In the genomic region with DNA sequence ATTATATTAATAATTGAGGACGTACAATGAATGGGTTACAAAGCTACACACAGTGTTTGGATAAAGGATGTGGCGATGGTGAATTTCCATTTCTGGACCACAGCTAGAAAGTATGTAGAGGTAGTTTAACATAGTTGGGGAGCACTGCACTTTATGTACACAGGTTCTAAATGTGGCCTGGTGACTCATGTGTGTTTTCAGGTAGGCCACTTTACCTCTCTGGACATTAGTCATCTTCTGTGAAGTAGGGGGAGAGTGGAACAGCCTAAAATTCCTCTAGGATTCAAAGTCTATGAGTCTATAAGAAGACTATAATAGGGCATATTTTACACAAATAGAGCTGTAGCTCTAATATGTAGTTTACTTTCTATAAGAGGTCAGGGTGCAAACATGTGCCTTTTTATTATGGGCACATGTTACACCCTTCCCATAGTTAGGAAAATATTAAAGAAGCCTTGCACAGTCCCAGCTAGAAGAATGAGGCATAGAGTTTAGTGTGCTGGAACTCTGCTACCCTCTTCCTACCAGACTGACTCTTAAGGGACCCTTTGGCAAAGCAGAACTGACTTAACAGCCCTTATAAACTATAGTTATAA, we compare ENCODE assay signal across 1 cellular context.
A peak's percentile ranks its signal among the peaks of the same experiment; 100 is the strongest.
TF ChIP-seq lines count a peak whose summit lies in the region.

No MANE protein-coding gene starts in this region.

TF ChIP-seq in HepG2, 621 proteins besides CTCF, POLR2A, EP300 and RAD21 (continued from another document and continues in another):
- TF ChIP-seq, protein P1, sequence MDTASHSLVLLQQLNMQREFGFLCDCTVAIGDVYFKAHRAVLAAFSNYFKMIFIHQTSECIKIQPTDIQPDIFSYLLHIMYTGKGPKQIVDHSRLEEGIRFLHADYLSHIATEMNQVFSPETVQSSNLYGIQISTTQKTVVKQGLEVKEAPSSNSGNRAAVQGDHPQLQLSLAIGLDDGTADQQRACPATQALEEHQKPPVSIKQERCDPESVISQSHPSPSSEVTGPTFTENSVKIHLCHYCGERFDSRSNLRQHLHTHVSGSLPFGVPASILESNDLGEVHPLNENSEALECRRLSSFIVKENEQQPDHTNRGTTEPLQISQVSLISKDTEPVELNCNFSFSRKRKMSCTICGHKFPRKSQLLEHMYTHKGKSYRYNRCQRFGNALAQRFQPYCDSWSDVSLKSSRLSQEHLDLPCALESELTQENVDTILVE (CRISPR knock-in tag; IDR thresholded peaks at IDR 0.05) = no peak
- no peak for TF ChIP-seq NBN (conservative IDR thresholded peaks at IDR 0.05)
- no peak for TF ChIP-seq SOX13 (IDR thresholded peaks at IDR 0.05)
- peak in 1 of 2 experiments; percentile 26; a peak in 1 of 4 replicates for TF ChIP-seq SOX13 (CRISPR knock-in tag; conservative IDR thresholded peaks at IDR 0.05 in 1 of 2, IDR thresholded peaks at IDR 0.05 in 1 of 2)
- no peak for TF ChIP-seq DR1 (CRISPR knock-in tag; IDR thresholded peaks at IDR 0.05)
- TF ChIP-seq, protein P2, sequence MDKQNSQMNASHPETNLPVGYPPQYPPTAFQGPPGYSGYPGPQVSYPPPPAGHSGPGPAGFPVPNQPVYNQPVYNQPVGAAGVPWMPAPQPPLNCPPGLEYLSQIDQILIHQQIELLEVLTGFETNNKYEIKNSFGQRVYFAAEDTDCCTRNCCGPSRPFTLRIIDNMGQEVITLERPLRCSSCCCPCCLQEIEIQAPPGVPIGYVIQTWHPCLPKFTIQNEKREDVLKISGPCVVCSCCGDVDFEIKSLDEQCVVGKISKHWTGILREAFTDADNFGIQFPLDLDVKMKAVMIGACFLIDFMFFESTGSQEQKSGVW (CRISPR knock-in tag; IDR thresholded peaks at IDR 0.05; ENCODE audit: borderline replicate concordance) = no peak
- no peak for TF ChIP-seq ZNF3 (CRISPR knock-in tag; IDR thresholded peaks at IDR 0.05)
- no peak for TF ChIP-seq ZNF225 (CRISPR knock-in tag; IDR thresholded peaks at IDR 0.05)
- no peak for TF ChIP-seq PITX1 (CRISPR knock-in tag; IDR thresholded peaks at IDR 0.05)
- TF ChIP-seq, protein P3, sequence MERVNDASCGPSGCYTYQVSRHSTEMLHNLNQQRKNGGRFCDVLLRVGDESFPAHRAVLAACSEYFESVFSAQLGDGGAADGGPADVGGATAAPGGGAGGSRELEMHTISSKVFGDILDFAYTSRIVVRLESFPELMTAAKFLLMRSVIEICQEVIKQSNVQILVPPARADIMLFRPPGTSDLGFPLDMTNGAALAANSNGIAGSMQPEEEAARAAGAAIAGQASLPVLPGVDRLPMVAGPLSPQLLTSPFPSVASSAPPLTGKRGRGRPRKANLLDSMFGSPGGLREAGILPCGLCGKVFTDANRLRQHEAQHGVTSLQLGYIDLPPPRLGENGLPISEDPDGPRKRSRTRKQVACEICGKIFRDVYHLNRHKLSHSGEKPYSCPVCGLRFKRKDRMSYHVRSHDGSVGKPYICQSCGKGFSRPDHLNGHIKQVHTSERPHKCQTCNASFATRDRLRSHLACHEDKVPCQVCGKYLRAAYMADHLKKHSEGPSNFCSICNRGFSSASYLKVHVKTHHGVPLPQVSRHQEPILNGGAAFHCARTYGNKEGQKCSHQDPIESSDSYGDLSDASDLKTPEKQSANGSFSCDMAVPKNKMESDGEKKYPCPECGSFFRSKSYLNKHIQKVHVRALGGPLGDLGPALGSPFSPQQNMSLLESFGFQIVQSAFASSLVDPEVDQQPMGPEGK (CRISPR knock-in tag; IDR thresholded peaks at IDR 0.05) = no peak
- TF ChIP-seq U2AF2 (IDR thresholded peaks at IDR 0.05; ENCODE audit: low read depth, low read length) = no peak
- peak; percentile 45; the same call in 1 of the 2 replicates for TF ChIP-seq ZKSCAN8 (CRISPR knock-in tag; IDR thresholded peaks at IDR 0.05; ENCODE audit: borderline replicate concordance)
- TF ChIP-seq ZNF205 (CRISPR knock-in tag; IDR thresholded peaks at IDR 0.05) = no peak
- no peak for TF ChIP-seq GATA4 (IDR thresholded peaks at IDR 0.05; ENCODE audit: borderline replicate concordance, low read depth)
- TF ChIP-seq ZNF556 (CRISPR knock-in tag; IDR thresholded peaks at IDR 0.05; ENCODE audit: borderline replicate concordance) = no peak
- no peak for TF ChIP-seq HMG20B (CRISPR knock-in tag; conservative IDR thresholded peaks at IDR 0.05)
- no peak for TF ChIP-seq ZIK1 (CRISPR knock-in tag; IDR thresholded peaks at IDR 0.05; ENCODE audit: borderline replicate concordance, low read depth)
- no peak for TF ChIP-seq ZSCAN25 (CRISPR knock-in tag; IDR thresholded peaks at IDR 0.05)
- TF ChIP-seq KLF12 (CRISPR knock-in tag; IDR thresholded peaks at IDR 0.05; ENCODE audit: borderline replicate concordance) = no peak
- TF ChIP-seq HNRNPH1 (optimal IDR thresholded peaks at IDR 0.05; ENCODE audit: low read depth, low read length) = no peak
- 0 out of 2 replicates have a peak, but pooled peaks have one; percentile 62 for TF ChIP-seq NFIC (IDR thresholded peaks at IDR 0.05; ENCODE audit: low read length)
- no peak for TF ChIP-seq ISX (CRISPR knock-in tag; conservative IDR thresholded peaks at IDR 0.05)
- TF ChIP-seq ZZZ3 (CRISPR knock-in tag; IDR thresholded peaks at IDR 0.05; ENCODE audit: borderline replicate concordance) = no peak
- TF ChIP-seq, protein P4, sequence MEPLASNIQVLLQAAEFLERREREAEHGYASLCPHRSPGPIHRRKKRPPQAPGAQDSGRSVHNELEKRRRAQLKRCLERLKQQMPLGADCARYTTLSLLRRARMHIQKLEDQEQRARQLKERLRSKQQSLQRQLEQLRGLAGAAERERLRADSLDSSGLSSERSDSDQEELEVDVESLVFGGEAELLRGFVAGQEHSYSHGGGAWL (CRISPR knock-in tag; IDR thresholded peaks at IDR 0.05) = no peak
- TF ChIP-seq ZNF782 (CRISPR knock-in tag; IDR thresholded peaks at IDR 0.05; ENCODE audit: borderline replicate concordance) = no peak
- TF ChIP-seq, protein P5, sequence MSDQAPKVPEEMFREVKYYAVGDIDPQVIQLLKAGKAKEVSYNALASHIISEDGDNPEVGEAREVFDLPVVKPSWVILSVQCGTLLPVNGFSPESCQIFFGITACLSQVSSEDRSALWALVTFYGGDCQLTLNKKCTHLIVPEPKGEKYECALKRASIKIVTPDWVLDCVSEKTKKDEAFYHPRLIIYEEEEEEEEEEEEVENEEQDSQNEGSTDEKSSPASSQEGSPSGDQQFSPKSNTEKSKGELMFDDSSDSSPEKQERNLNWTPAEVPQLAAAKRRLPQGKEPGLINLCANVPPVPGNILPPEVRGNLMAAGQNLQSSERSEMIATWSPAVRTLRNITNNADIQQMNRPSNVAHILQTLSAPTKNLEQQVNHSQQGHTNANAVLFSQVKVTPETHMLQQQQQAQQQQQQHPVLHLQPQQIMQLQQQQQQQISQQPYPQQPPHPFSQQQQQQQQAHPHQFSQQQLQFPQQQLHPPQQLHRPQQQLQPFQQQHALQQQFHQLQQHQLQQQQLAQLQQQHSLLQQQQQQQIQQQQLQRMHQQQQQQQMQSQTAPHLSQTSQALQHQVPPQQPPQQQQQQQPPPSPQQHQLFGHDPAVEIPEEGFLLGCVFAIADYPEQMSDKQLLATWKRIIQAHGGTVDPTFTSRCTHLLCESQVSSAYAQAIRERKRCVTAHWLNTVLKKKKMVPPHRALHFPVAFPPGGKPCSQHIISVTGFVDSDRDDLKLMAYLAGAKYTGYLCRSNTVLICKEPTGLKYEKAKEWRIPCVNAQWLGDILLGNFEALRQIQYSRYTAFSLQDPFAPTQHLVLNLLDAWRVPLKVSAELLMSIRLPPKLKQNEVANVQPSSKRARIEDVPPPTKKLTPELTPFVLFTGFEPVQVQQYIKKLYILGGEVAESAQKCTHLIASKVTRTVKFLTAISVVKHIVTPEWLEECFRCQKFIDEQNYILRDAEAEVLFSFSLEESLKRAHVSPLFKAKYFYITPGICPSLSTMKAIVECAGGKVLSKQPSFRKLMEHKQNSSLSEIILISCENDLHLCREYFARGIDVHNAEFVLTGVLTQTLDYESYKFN (CRISPR knock-in tag; conservative IDR thresholded peaks at IDR 0.05) = no peak
- no peak for TF ChIP-seq ZNF615 (CRISPR knock-in tag; IDR thresholded peaks at IDR 0.05; ENCODE audit: borderline replicate concordance)
- TF ChIP-seq, protein P6, sequence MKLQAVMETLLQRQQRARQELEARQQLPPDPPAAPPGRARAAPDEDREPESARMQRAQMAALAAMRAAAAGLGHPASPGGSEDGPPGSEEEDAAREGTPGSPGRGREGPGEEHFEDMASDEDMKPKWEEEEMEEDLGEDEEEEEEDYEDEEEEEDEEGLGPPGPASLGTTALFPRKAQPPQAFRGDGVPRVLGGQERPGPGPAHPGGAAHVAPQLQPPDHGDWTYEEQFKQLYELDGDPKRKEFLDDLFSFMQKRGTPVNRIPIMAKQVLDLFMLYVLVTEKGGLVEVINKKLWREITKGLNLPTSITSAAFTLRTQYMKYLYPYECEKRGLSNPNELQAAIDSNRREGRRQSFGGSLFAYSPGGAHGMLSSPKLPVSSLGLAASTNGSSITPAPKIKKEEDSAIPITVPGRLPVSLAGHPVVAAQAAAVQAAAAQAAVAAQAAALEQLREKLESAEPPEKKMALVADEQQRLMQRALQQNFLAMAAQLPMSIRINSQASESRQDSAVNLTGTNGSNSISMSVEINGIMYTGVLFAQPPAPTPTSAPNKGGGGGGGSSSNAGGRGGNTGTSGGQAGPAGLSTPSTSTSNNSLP (IDR thresholded peaks at IDR 0.05; ENCODE audit: low read depth, low read length) = 0 out of 2 replicates have a peak, but pooled peaks have one; percentile 12
- no peak for TF ChIP-seq HES4 (CRISPR knock-in tag; IDR thresholded peaks at IDR 0.05; ENCODE audit: borderline replicate concordance)
- TF ChIP-seq ZNF75D (CRISPR knock-in tag; IDR thresholded peaks at IDR 0.05; ENCODE audit: borderline replicate concordance) = no peak
- peak; percentile 62; the same call in 1 of the 2 replicates for TF ChIP-seq FOSL1 (CRISPR knock-in tag; IDR thresholded peaks at IDR 0.05; ENCODE audit: borderline replicate concordance)
- TF ChIP-seq, protein P7, sequence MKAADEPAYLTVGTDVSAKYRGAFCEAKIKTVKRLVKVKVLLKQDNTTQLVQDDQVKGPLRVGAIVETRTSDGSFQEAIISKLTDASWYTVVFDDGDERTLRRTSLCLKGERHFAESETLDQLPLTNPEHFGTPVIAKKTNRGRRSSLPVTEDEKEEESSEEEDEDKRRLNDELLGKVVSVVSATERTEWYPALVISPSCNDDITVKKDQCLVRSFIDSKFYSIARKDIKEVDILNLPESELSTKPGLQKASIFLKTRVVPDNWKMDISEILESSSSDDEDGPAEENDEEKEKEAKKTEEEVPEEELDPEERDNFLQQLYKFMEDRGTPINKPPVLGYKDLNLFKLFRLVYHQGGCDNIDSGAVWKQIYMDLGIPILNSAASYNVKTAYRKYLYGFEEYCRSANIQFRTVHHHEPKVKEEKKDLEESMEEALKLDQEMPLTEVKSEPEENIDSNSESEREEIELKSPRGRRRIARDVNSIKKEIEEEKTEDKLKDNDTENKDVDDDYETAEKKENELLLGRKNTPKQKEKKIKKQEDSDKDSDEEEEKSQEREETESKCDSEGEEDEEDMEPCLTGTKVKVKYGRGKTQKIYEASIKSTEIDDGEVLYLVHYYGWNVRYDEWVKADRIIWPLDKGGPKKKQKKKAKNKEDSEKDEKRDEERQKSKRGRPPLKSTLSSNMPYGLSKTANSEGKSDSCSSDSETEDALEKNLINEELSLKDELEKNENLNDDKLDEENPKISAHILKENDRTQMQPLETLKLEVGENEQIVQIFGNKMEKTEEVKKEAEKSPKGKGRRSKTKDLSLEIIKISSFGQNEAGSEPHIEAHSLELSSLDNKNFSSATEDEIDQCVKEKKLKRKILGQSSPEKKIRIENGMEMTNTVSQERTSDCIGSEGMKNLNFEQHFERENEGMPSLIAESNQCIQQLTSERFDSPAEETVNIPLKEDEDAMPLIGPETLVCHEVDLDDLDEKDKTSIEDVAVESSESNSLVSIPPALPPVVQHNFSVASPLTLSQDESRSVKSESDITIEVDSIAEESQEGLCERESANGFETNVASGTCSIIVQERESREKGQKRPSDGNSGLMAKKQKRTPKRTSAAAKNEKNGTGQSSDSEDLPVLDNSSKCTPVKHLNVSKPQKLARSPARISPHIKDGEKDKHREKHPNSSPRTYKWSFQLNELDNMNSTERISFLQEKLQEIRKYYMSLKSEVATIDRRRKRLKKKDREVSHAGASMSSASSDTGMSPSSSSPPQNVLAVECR (CRISPR knock-in tag; IDR thresholded peaks at IDR 0.05; ENCODE audit: borderline replicate concordance) = no peak
- 0 out of 2 replicates have a peak, but pooled peaks have one; percentile 8 for TF ChIP-seq ZNF317 (CRISPR knock-in tag; IDR thresholded peaks at IDR 0.05)
- TF ChIP-seq TCF7 (IDR thresholded peaks at IDR 0.05; ENCODE audit: low read depth) = peak; percentile 24; the same call in 1 of the 2 replicates
- no peak for TF ChIP-seq ELF1 (CRISPR knock-in tag; IDR thresholded peaks at IDR 0.05)
- no peak for TF ChIP-seq SMARCC2 (IDR thresholded peaks at IDR 0.05)
- TF ChIP-seq, protein P8, sequence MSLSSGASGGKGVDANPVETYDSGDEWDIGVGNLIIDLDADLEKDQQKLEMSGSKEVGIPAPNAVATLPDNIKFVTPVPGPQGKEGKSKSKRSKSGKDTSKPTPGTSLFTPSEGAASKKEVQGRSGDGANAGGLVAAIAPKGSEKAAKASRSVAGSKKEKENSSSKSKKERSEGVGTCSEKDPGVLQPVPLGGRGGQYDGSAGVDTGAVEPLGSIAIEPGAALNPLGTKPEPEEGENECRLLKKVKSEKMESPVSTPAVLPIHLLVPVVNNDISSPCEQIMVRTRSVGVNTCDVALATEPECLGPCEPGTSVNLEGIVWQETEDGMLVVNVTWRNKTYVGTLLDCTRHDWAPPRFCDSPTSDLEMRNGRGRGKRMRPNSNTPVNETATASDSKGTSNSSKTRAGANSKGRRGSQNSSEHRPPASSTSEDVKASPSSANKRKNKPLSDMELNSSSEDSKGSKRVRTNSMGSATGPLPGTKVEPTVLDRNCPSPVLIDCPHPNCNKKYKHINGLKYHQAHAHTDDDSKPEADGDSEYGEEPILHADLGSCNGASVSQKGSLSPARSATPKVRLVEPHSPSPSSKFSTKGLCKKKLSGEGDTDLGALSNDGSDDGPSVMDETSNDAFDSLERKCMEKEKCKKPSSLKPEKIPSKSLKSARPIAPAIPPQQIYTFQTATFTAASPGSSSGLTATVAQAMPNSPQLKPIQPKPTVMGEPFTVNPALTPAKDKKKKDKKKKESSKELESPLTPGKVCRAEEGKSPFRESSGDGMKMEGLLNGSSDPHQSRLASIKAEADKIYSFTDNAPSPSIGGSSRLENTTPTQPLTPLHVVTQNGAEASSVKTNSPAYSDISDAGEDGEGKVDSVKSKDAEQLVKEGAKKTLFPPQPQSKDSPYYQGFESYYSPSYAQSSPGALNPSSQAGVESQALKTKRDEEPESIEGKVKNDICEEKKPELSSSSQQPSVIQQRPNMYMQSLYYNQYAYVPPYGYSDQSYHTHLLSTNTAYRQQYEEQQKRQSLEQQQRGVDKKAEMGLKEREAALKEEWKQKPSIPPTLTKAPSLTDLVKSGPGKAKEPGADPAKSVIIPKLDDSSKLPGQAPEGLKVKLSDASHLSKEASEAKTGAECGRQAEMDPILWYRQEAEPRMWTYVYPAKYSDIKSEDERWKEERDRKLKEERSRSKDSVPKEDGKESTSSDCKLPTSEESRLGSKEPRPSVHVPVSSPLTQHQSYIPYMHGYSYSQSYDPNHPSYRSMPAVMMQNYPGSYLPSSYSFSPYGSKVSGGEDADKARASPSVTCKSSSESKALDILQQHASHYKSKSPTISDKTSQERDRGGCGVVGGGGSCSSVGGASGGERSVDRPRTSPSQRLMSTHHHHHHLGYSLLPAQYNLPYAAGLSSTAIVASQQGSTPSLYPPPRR (CRISPR knock-in tag; IDR thresholded peaks at IDR 0.05; ENCODE audit: borderline replicate concordance) = no peak
- no peak for TF ChIP-seq POLR2G (IDR thresholded peaks at IDR 0.05; ENCODE audit: low read depth, low read length)
- no peak for TF ChIP-seq SRSF1 (optimal IDR thresholded peaks at IDR 0.05; ENCODE audit: low read depth, low read length)
- TF ChIP-seq ZNF224 (CRISPR knock-in tag; IDR thresholded peaks at IDR 0.05) = no peak
